In genomic region chr3:52154135-52155094, GRCh38 we compare ENCODE assay signal across 8 cellular contexts. TPM values are rescaled to one million over a fixed set of nuclear protein-coding genes. Genes with fewer than 3 reads are reported as not detected.
DNase-seq lines count a peak whose midpoint lies in the region; ATAC-seq and TF ChIP-seq lines count a peak whose summit lies in the region.

TSS of gene POC1A (minus strand) at chr3:52154423. CDS start at chr3:52154372, 51 bp downstream.

- no peaks in the 10 kb centered on the region for H3K9me3 ChIP-seq in BE2C

- no peaks in the 10 kb centered on the region for H3K4me1 ChIP-seq in BE2C

- H3K4me3 ChIP-seq in BE2C (ENCODE audit: low read depth, low read length) (peak within 1 kb of the TSS; percentile 73), choroid plexus epithelial cell (ENCODE audit: low read depth, low read length) (peak within 1 kb of the TSS; percentile 82)

- H3K27me3 ChIP-seq in BE2C: no peaks in the 10 kb centered on the region

- TF ChIP-seq CTCF in BE2C (IDR thresholded peaks at IDR 0.05; ENCODE audit: low read depth, low read length): no peak
- no peak for TF ChIP-seq CTCF in choroid plexus epithelial cell (conservative IDR thresholded peaks at IDR 0.05; ENCODE audit: low read depth, low read length)

- ATAC-seq in HG03457 (IDR thresholded peaks at IDR 0.05; ENCODE audit: unreplicated experiment): peak; percentile 69

- no peaks in the 10 kb centered on the region for H3K36me3 ChIP-seq in BE2C

- DNase-seq in BE2C (peak; percentile 91), GM19240 (ENCODE audit: insufficient read length, low spot score) (peak; percentile 85), NCI-H524 (lab: John Stamatoyannopoulos, UW) (peak; percentile 90 to 95), choroid plexus epithelial cell (ENCODE audit: low read depth) (peak; percentile 99), kidney glomerular epithelial cell (lab: John Stamatoyannopoulos, UW) (peak; percentile 96)
- DNase-seq in activated CD4-positive, alpha-beta T cell treated with anti-CD3 and anti-CD28 coated beads for 4 hours: peak; percentile 85 to 88
- DNase-seq in stimulated activated CD4-positive, alpha-beta T cell treated with anti-CD3 and anti-CD28 coated beads, Interleukin-15, amount 100 ng/mL, for 48 hours (ENCODE audit: low read depth in 2 of 2): peak; percentile 88 to 89

RNA-seq across cellular contexts. Expression of gene POC1A, which starts in this region (rescaled TPM):
- polyA plus RNA-seq in BE2C (2012; ENCODE audit: insufficient read depth, insufficient read length, low read depth): 2.3 TPM

Comparison
In these comparisons a context has a peak if more than half of its experiments do, and no peak if none do; other contexts are left out.
1. Peak in every context shown above with its lines: DNase-seq, ATAC-seq and H3K4me3 ChIP-seq.